Comparison of ENCODE assay signal across 8 cellular contexts in the genomic region with DNA sequence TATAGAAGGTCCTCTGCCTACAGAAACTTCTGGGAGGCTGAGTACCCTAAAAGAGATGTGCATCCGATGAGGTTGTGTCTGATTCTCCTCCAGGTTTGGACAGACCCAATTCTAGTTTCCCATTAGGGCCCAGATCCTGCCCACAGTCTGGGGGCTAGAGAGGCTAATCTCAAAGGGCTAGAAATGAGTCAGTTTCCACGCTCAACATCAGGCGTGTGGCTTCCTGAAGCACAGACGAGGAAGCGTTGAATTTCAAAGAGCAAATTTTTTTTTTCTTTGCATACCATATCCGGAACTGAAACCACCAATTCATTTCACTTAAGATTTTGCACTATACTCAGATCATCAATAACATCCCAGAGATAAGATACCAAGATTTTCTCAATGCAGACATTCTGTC.
A peak's percentile ranks its signal among the peaks of the same experiment; 100 is the strongest.
DNase-seq lines count a peak whose midpoint lies in the region; ATAC-seq lines count a peak whose summit lies in the region.

No MANE protein-coding gene starts in this region.

- DNase-seq in CD4-positive, CD25-positive, alpha-beta regulatory T cell: peak; percentile 38 to 88 (median 61)
- DNase-seq in KBM-7: peak; percentile 61
- DNase-seq in activated T-cell treated with anti-CD3 and anti-CD28 coated beads, Interleukin-2, amount 50 U/mL, for 24 hours: peak; percentile 63
- peak; percentile 20 to 37 for DNase-seq in stimulated activated CD4-positive, alpha-beta T cell treated with anti-CD3 and anti-CD28 coated beads, Interleukin-1b, Interleukin-23, amount 100 ng/mL, for 4 hours (ENCODE audit: low read depth in 2 of 2)
- DNase-seq in NCI-H446 (lab: John Stamatoyannopoulos, UW): no peak
- no peak for DNase-seq in NCI-H2107 (lab: John Stamatoyannopoulos, UW)
- no peak for DNase-seq in SHP77 treated with DMSO at 0.1 percent for 48 hours (lab: John Stamatoyannopoulos, UW)

- H3K27me3 Mint-ChIP-seq in CD4-positive, CD25-positive, alpha-beta regulatory T cell: peaks cover 20% of the 10 kb centered on the region
- H3K27me3 Mint-ChIP-seq in activated T-cell treated with anti-CD3 and anti-CD28 coated beads, Interleukin-2, amount 50 U/mL, for 24 hours: no peaks in the 10 kb centered on the region

- H3K9me3 ChIP-seq in CD4-positive, CD25-positive, alpha-beta regulatory T cell (ENCODE audit: control insufficient read depth in 2 of 2, low read length in 2 of 2): no peaks in the 10 kb centered on the region

- ATAC-seq in CD4-positive, CD25-positive, alpha-beta regulatory T cell (ENCODE audit: low read depth in 2 of 2): peak; percentile 87 to 92
- ATAC-seq in GM21515 (IDR thresholded peaks at IDR 0.05; ENCODE audit: unreplicated experiment): peak; percentile 93

- peaks cover 0 to 3% (median 2%) of the 10 kb centered on the region in 7 donors for H3K9me3 Mint-ChIP-seq in CD4-positive, CD25-positive, alpha-beta regulatory T cell
- H3K9me3 Mint-ChIP-seq in activated T-cell treated with anti-CD3 and anti-CD28 coated beads, Interleukin-2, amount 50 U/mL, for 24 hours: peaks cover 3% of the 10 kb centered on the region

- no peaks in the 10 kb centered on the region for H3K36me3 ChIP-seq in CD4-positive, CD25-positive, alpha-beta regulatory T cell (ENCODE audit: control insufficient read depth, insufficient read depth, low read length)

- peaks cover 20% of the 10 kb centered on the region for H3K4me1 ChIP-seq in CD4-positive, CD25-positive, alpha-beta regulatory T cell (ENCODE audit: control insufficient read depth, insufficient read depth, low read length, poor library complexity, severe bottlenecking)

- no peaks in the 10 kb centered on the region for H3K36me3 Mint-ChIP-seq in CD4-positive, CD25-positive, alpha-beta regulatory T cell
- peaks cover 6% of the 10 kb centered on the region for H3K36me3 Mint-ChIP-seq in activated T-cell treated with anti-CD3 and anti-CD28 coated beads, Interleukin-2, amount 50 U/mL, for 24 hours (ENCODE audit: low read depth)

- peaks cover 12 to 56% (median 31%) of the 10 kb centered on the region in 4 donors for H3K4me1 Mint-ChIP-seq in CD4-positive, CD25-positive, alpha-beta regulatory T cell
- H3K4me1 Mint-ChIP-seq in activated T-cell treated with anti-CD3 and anti-CD28 coated beads, Interleukin-2, amount 50 U/mL, for 24 hours (ENCODE audit: low read depth): peaks cover 80% of the 10 kb centered on the region

- H3K27ac ChIP-seq in CD4-positive, CD25-positive, alpha-beta regulatory T cell (ENCODE audit: insufficient read depth, low read length, poor library complexity, severe bottlenecking): no peak overlapping the region

- H3K27ac Mint-ChIP-seq in CD4-positive, CD25-positive, alpha-beta regulatory T cell: peak overlapping the region; percentile 81 to 95 (median 90)
- peak overlapping the region; percentile 99 for H3K27ac Mint-ChIP-seq in activated T-cell treated with anti-CD3 and anti-CD28 coated beads, Interleukin-2, amount 50 U/mL, for 24 hours

- peak overlapping the region; percentile 62 to 90 (median 84) for H3K4me3 Mint-ChIP-seq in CD4-positive, CD25-positive, alpha-beta regulatory T cell
- H3K4me3 Mint-ChIP-seq in activated T-cell treated with anti-CD3 and anti-CD28 coated beads, Interleukin-2, amount 50 U/mL, for 24 hours: peak overlapping the region; percentile 62

- in situ Hi-C loops in KBM-7 (cut with MboI; ENCODE audit: low pct_unique_long_range_greater_than_20kb, low sequenced_read_pairs): no loop called here

- no peaks in the 10 kb centered on the region for H3K27me3 ChIP-seq in CD4-positive, CD25-positive, alpha-beta regulatory T cell (ENCODE audit: control insufficient read depth, insufficient read depth, low read length)

- peak overlapping the region; percentile 85 for H3K4me3 ChIP-seq in CD4-positive, CD25-positive, alpha-beta regulatory T cell (ENCODE audit: low read depth, low read length)

Comparison
In these comparisons a context has a peak if more than half of its experiments do, and no peak if none do; other contexts are left out.
1. DNase-seq: peak in CD4-positive, CD25-positive, alpha-beta regulatory T cell (3 of 3), KBM-7 (single experiment), activated T-cell treated with anti-CD3 and anti-CD28 coated beads, Interleukin-2, amount 50 U/mL, for 24 hours (single experiment) and stimulated activated CD4-positive, alpha-beta T cell treated with anti-CD3 and anti-CD28 coated beads, Interleukin-1b, Interleukin-23, amount 100 ng/mL, for 4 hours (2 of 2); none in NCI-H446 (0 of 2), NCI-H2107 (single experiment) and SHP77 treated with DMSO at 0.1 percent for 48 hours (single experiment).